Comparison of ENCODE assay signal across 23 cellular contexts in genomic region chr4:152224872-152225420, GRCh38.
DNase-seq lines count a peak whose midpoint lies in the region; ATAC-seq and TF ChIP-seq lines count a peak whose summit lies in the region.
"Had no signal": no experiment of that assay in that cellular context is flagged by ENCODE, and none has a peak within 500 bp of the region (broad histone marks: within the 10 kb centered on the region; RNA-seq: fewer than 3 reads in every experiment).

No MANE protein-coding gene starts in this region.

- no peaks in the 10 kb centered on the region for H3K9me3 ChIP-seq in CD4-positive, alpha-beta T cell (ENCODE audit: control insufficient read depth, low read length)
- H3K9me3 ChIP-seq: A549, BE2C had no signal

- no peaks in the 10 kb centered on the region for H3K36me3 Mint-ChIP-seq in CD4-positive, alpha-beta T cell (ENCODE audit: low read depth)
- H3K36me3 Mint-ChIP-seq in GM23338 (ENCODE audit: low read depth) (peaks cover 3% of the 10 kb centered on the region), endothelial cell (ENCODE audit: low read depth, unreplicated experiment) (no peaks in the 10 kb centered on the region), nephron progenitor cell (ENCODE audit: low read depth) (no peaks in the 10 kb centered on the region)
- H3K36me3 Mint-ChIP-seq: CD4-positive, alpha-beta memory T cell had no signal

- H3K9me2 ChIP-seq in GM23338 (ENCODE audit: insufficient read depth): 0 out of 2 replicates have a peak, but pooled peaks cover 4% of the 10 kb centered on the region

- H3K4me2 ChIP-seq in GM23338: no peak overlapping the region
- H3K4me2 ChIP-seq: A549, PC-9 had no signal

- H3K27me3 Mint-ChIP-seq in CD4-positive, alpha-beta T cell: no peaks in the 10 kb centered on the region
- H3K27me3 Mint-ChIP-seq in GM23338 (ENCODE audit: insufficient read depth, low read depth, poor library complexity) (no peaks in the 10 kb centered on the region), endothelial cell (ENCODE audit: unreplicated experiment) (peaks cover 4% of the 10 kb centered on the region), nephron progenitor cell (ENCODE audit: low read depth, poor library complexity) (peaks cover 13% of the 10 kb centered on the region)
- H3K27me3 Mint-ChIP-seq: CD4-positive, alpha-beta memory T cell had no signal

- CTCF ChIA-PET in CD4-positive, alpha-beta T cell (lab: Charles Lee): no interaction called here

- no peaks in the 10 kb centered on the region for H3K9me3 Mint-ChIP-seq in CD4-positive, alpha-beta T cell
- H3K9me3 Mint-ChIP-seq in GM23338 (peaks cover 3% of the 10 kb centered on the region), endothelial cell (ENCODE audit: unreplicated experiment) (no peaks in the 10 kb centered on the region), nephron progenitor cell (peaks cover 8% of the 10 kb centered on the region)
- H3K9me3 Mint-ChIP-seq: CD4-positive, alpha-beta memory T cell; HFFc6 had no signal

- no peak overlapping the region for H3K4me3 ChIP-seq in GM23338
- H3K4me3 ChIP-seq: A549, PC-9 had no signal

- no peaks in the 10 kb centered on the region for H3K36me3 ChIP-seq in GM23338 (ENCODE audit: insufficient read depth)
- H3K36me3 ChIP-seq: BE2C had no signal

- peaks cover 22% of the 10 kb centered on the region for H3K4me1 Mint-ChIP-seq in CD4-positive, alpha-beta T cell (ENCODE audit: low read depth)
- H3K4me1 Mint-ChIP-seq in GM23338: peaks cover 12% of the 10 kb centered on the region
- H3K4me1 Mint-ChIP-seq in endothelial cell (ENCODE audit: unreplicated experiment): peaks cover 22% of the 10 kb centered on the region
- peaks cover 19% of the 10 kb centered on the region for H3K4me1 Mint-ChIP-seq in nephron progenitor cell

- H3K4me1 ChIP-seq in GM23338 (ENCODE audit: insufficient read depth): peaks cover 4% of the 10 kb centered on the region; the same call in 1 of the 2 replicates
- H3K4me1 ChIP-seq: A549, BE2C had no signal

- peak overlapping the region; percentile 40 for H3K27ac Mint-ChIP-seq in CD4-positive, alpha-beta T cell
- H3K27ac Mint-ChIP-seq in GM23338 (no peak overlapping the region), endothelial cell (ENCODE audit: unreplicated experiment) (peak overlapping the region; percentile 36), nephron progenitor cell (peak overlapping the region; percentile 16)
- H3K27ac Mint-ChIP-seq: H9, HFFc6 had no signal

- no peaks in the 10 kb centered on the region for H3F3A ChIP-seq in GM23338 (replicated peaks; ENCODE audit: low read depth)

- no peaks in the 10 kb centered on the region for H3K27me3 ChIP-seq in CD4-positive, alpha-beta T cell (ENCODE audit: control insufficient read depth, insufficient read depth, low read length)
- H3K27me3 ChIP-seq in GM23338 (ENCODE audit: insufficient read depth): no peaks in the 10 kb centered on the region
- H3K27me3 ChIP-seq: BE2C had no signal

- intact Hi-C loops in CD4-positive, alpha-beta T cell (cut with DNase I, micrococcal nuclease): no loop called here

- H4K20me1 ChIP-seq in GM23338 (replicated peaks; ENCODE audit: insufficient read depth): no peaks in the 10 kb centered on the region

- H3K4me3 Mint-ChIP-seq in CD4-positive, alpha-beta T cell: no peak overlapping the region
- H3K4me3 Mint-ChIP-seq in GM23338 (no peak overlapping the region), endothelial cell (ENCODE audit: unreplicated experiment) (no peak overlapping the region), nephron progenitor cell (no peak overlapping the region)
- H3K4me3 Mint-ChIP-seq: CD4-positive, alpha-beta memory T cell; H9; HFFc6 had no signal

- no peak for ATAC-seq in CD4-positive, alpha-beta T cell (ENCODE audit: poor library complexity)
- no peak for ATAC-seq in GM23338
- ATAC-seq in GM21529 (IDR thresholded peaks at IDR 0.05; ENCODE audit: unreplicated experiment): no peak
- no peak for ATAC-seq in GM21360 (IDR thresholded peaks at IDR 0.05; ENCODE audit: unreplicated experiment)
- ATAC-seq: A549, SK-N-SH treated with all-trans-retinoic acid at 6 μM for 48 hours had no signal

- peak overlapping the region; percentile 52; the same call in 1 of the 2 replicates for H2AFZ ChIP-seq in GM23338
- H2AFZ ChIP-seq: PC-9 had no signal

- no peak for DNase-seq in CD4-positive, alpha-beta T cell
- no peak for DNase-seq in GM23338 (ENCODE audit: low spot score)
- DNase-seq in endothelial cell (ENCODE audit: low spot score): no peak
- no peak for DNase-seq in nephron progenitor cell
- DNase-seq in activated naive CD4-positive, alpha-beta T cell treated with Interleukin-2 at 50 U/mL for 16 hours: no peak
- DNase-seq: BE2C; Calu3; CD4-positive, alpha-beta memory T cell; GDM1; H9; HFFc6; NCI-H1105; NCI-H2029; NCI-H226; NCI-H510A treated with DMSO at 0.1 percent for 48 hours; NCI-H748 treated with DMSO at 0.1 percent for 48 hours; PC-9; SHP77 treated with DMSO at 0.1 percent for 48 hours had no signal

- POLR2A ChIA-PET in CD4-positive, alpha-beta T cell (lab: Charles Lee): no interaction called here

- H3K79me2 ChIP-seq in GM23338 (replicated peaks; ENCODE audit: insufficient read depth): no peaks in the 10 kb centered on the region

- no peak for TF ChIP-seq CTCF in CD4-positive, alpha-beta T cell (IDR thresholded peaks at IDR 0.05)
- TF ChIP-seq CTCF in GM23338 (conservative IDR thresholded peaks at IDR 0.05; ENCODE audit: low read depth in 2 of 2): no peak
- no peak for TF ChIP-seq CTCF in endothelial cell (IDR thresholded peaks at IDR 0.05; ENCODE audit: unreplicated experiment)
- no peak for TF ChIP-seq CTCF in nephron progenitor cell (IDR thresholded peaks at IDR 0.05)

- H3K27ac ChIP-seq in CD4-positive, alpha-beta T cell (ENCODE audit: low read depth, low read length): no peak overlapping the region
- no peak overlapping the region for H3K27ac ChIP-seq in GM23338 (ENCODE audit: low read depth)
- H3K27ac ChIP-seq: A549, PC-9, RWPE1 had no signal

TF ChIP-seq in GM23338, 12 proteins besides CTCF, POLR2A, EP300 and RAD21 (continues in another document):
- TF ChIP-seq EZH2phosphoT487 (IDR thresholded peaks at IDR 0.05; ENCODE audit: unreplicated experiment): no peak
- no peak for TF ChIP-seq ZNF331 (CRISPR knock-in tag; IDR thresholded peaks at IDR 0.05; ENCODE audit: low read depth)
- TF ChIP-seq ZNF114 (CRISPR knock-in tag; IDR thresholded peaks at IDR 0.05): no peak
- no peak for TF ChIP-seq STAT1 (IDR thresholded peaks at IDR 0.05; ENCODE audit: unreplicated experiment)
- no peak for TF ChIP-seq CREB1 (CRISPR knock-in tag; IDR thresholded peaks at IDR 0.05; ENCODE audit: low read depth)
- no peak for TF ChIP-seq REST (IDR thresholded peaks at IDR 0.05; ENCODE audit: unreplicated experiment)
- TF ChIP-seq JUNB (IDR thresholded peaks at IDR 0.05; ENCODE audit: unreplicated experiment): no peak
- TF ChIP-seq ETS1 (IDR thresholded peaks at IDR 0.05): no peak
